In the genomic region with DNA sequence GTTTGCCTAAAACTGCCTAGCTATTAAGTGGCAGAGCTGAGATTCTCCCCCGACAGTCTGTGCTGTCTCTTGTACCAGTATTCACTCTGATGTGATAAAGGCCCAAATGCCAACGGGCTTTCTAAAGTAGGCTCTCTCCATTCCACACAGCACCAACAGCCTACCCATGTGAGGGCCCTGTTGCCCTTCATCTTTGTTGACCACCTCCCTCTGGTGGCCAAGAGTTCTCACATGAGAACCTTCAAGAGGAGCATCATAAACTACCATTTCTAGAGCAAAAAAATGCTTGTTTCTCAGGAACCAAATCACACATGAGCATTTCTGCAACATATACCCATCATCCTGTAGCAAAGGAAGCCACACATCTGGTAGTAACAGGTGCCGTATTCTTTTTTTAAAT, we compare ENCODE assay signal across 14 cellular contexts.
DNase-seq lines count a peak whose midpoint lies in the region; ATAC-seq, FAIRE-seq and TF ChIP-seq lines count a peak whose summit lies in the region.
"Had no signal": no experiment of that assay in that cellular context is flagged by ENCODE, and none has a peak within 500 bp of the region (broad histone marks: within the 10 kb centered on the region; RNA-seq: fewer than 3 reads in every experiment).

No MANE protein-coding gene starts in this region.

- DNase-seq in DMS53 (lab: John Stamatoyannopoulos, UW) (peak; percentile 80), SHP77 (lab: John Stamatoyannopoulos, UW) (peak; percentile 44 to 45), HepG2 (ENCODE audit: low spot score) (peak; percentile 4), activated T-cell treated with anti-CD3 and anti-CD28 coated beads for 4 hours (no peak), HuH-7.5 (ENCODE audit: low spot score) (no peak), T-cell (no peak)
- DNase-seq in stimulated activated CD8-positive, alpha-beta memory T cell treated with anti-CD3 and anti-CD28 coated beads, Interleukin-4, amount 100 ng/mL, for 48 hours: no peak
- DNase-seq: activated naive CD8-positive, alpha-beta T cell treated with anti-CD3 and anti-CD28 coated beads, Interleukin-2, amount 10 ng/mL, durations not matched to agents 7 days and 5 days; COR-L47; foreskin fibroblast had no signal

- no peaks in the 10 kb centered on the region for H3K79me2 ChIP-seq in HepG2 (ENCODE audit: insufficient read depth, low read length)

- no peak for TF ChIP-seq RAD21 in HepG2 (CRISPR knock-in tag; IDR thresholded peaks at IDR 0.05)

- TF ChIP-seq CTCF in HepG2 (CRISPR knock-in tag; IDR thresholded peaks at IDR 0.05): peak; percentile 33

- H3K9me3 ChIP-seq in HepG2 (ENCODE audit: low read length): no peaks in the 10 kb centered on the region; the same call in 1 of the 2 replicates

- no peak overlapping the region for H3K4me3 ChIP-seq in HepG2 (replicated peaks in 1 of 3; ENCODE audit: insufficient read depth in 1 of 3, low read depth in 2 of 3, low read length in 3 of 3)
- H3K4me3 ChIP-seq: coronary artery, lung had no signal

- POLR2A ChIA-PET in HepG2 (lab: Yijun Ruan, JAX): no interaction called here
- POLR2A ChIA-PET in T-cell (lab: Charles Lee): no interaction called here

- H4K20me1 ChIP-seq in HepG2 (ENCODE audit: insufficient read depth, low read length): no peaks in the 10 kb centered on the region

- peaks cover 0 to 3% of the 10 kb centered on the region in 2 experiments; a peak in 1 of 5 replicates for H3K27me3 ChIP-seq in HepG2 (ENCODE audit: control insufficient read depth in 1 of 2, insufficient read depth in 2 of 2, low read length in 2 of 2)

- no peak for TF ChIP-seq POLR2A in HepG2 (IDR thresholded peaks at IDR 0.05; ENCODE audit: insufficient read depth in 1 of 2, low read depth in 2 of 2, low read length in 2 of 2)

- no peaks in the 10 kb centered on the region for H3K4me1 ChIP-seq in HepG2 (ENCODE audit: insufficient read depth, low read length)

- H3K36me3 Mint-ChIP-seq in T-cell: no peaks in the 10 kb centered on the region
- H3K36me3 Mint-ChIP-seq: activated naive CD8-positive, alpha-beta T cell treated with anti-CD3 and anti-CD28 coated beads, Interleukin-2, amount 10 ng/mL, durations not matched to agents 7 days and 5 days had no signal

- in situ Hi-C loops in HepG2 (cut with HindIII; ENCODE audit: extremely low pct_ligation_motif_present, low pct_unique_long_range_greater_than_20kb): no loop called here

- peaks cover 6 to 17% (median 17%) of the 10 kb centered on the region in 3 donors for H3K9me3 Mint-ChIP-seq in T-cell

- CTCF ChIA-PET in HepG2 (lab: Yijun Ruan, JAX; ENCODE audit: low intra/inter-chr PET ratio, low total read pairs): no interaction called here
- CTCF ChIA-PET in T-cell (lab: Charles Lee): no interaction called here

- H3K4me3 Mint-ChIP-seq in T-cell: no peak overlapping the region
- H3K4me3 Mint-ChIP-seq: activated naive CD8-positive, alpha-beta T cell treated with anti-CD3 and anti-CD28 coated beads, Interleukin-2, amount 10 ng/mL, durations not matched to agents 7 days and 5 days; T-helper 1 cell treated with Interleukin-12 subunit alpha and Interleukin-12 subunit beta and Interleukin-4 antibody, amounts not matched to agents 30 μg/mL and 1 μg/mL, for 36 hours had no signal

- no peak overlapping the region for H3K27ac ChIP-seq in HepG2 (ENCODE audit: extremely low read length, insufficient read depth, low read length)
- H3K27ac ChIP-seq: coronary artery had no signal

- intact Hi-C loops in HepG2 (cut with micrococcal nuclease; ENCODE audit: unreplicated experiment): loop anchor here (1.0 kb wide), 1 partner anchor 264 kb away; no protein-coding TSS in a partner anchor

- H2AFZ ChIP-seq in HepG2 (ENCODE audit: low read length): no peak overlapping the region

- BruUV-seq in HepG2 (replicated peaks; lab: Mats Ljungman, UMichigan): no TSS peak

- H3K9ac ChIP-seq in HepG2 (ENCODE audit: insufficient read depth, low read depth, low read length): no peak overlapping the region

- no peaks in the 10 kb centered on the region for H3K4me1 Mint-ChIP-seq in T-cell
- H3K4me1 Mint-ChIP-seq: activated naive CD8-positive, alpha-beta T cell treated with anti-CD3 and anti-CD28 coated beads, Interleukin-2, amount 10 ng/mL, durations not matched to agents 7 days and 5 days had no signal

- peaks cover 10 to 11% of the 10 kb centered on the region in 2 donors for H3K27me3 Mint-ChIP-seq in T-cell
- H3K27me3 Mint-ChIP-seq: activated naive CD8-positive, alpha-beta T cell treated with anti-CD3 and anti-CD28 coated beads, Interleukin-2, amount 10 ng/mL, durations not matched to agents 7 days and 5 days had no signal

- ATAC-seq in HG02884 (IDR thresholded peaks at IDR 0.05; ENCODE audit: unreplicated experiment): peak; percentile 46
- ATAC-seq in HepG2: peak; percentile 75
- no peak for ATAC-seq in T-cell (replicated peaks in 1 of 4)

- no peak overlapping the region for H3K27ac Mint-ChIP-seq in T-cell
- H3K27ac Mint-ChIP-seq: activated naive CD8-positive, alpha-beta T cell treated with anti-CD3 and anti-CD28 coated beads, Interleukin-2, amount 10 ng/mL, durations not matched to agents 7 days and 5 days; T-helper 1 cell treated with Interleukin-12 subunit alpha and Interleukin-12 subunit beta and Interleukin-4 antibody, amounts not matched to agents 30 μg/mL and 1 μg/mL, for 36 hours had no signal

- H3K4me2 ChIP-seq in HepG2 (ENCODE audit: low read depth, low read length): no peak overlapping the region

- no peaks in the 10 kb centered on the region for H3K36me3 ChIP-seq in HepG2 (replicated peaks in 1 of 2; ENCODE audit: control insufficient read depth in 1 of 2, insufficient read depth in 2 of 2, low read length in 2 of 2)

- TF ChIP-seq EP300 in HepG2 (IDR thresholded peaks at IDR 0.05; ENCODE audit: low read depth in 2 of 2, low read length in 2 of 2) (no peak), HepG2 (CRISPR knock-in tag; IDR thresholded peaks at IDR 0.05; ENCODE audit: borderline replicate concordance) (no peak)

- WGBS in HepG2 (ENCODE audit: low lambda C conversion rate): 3% methylated on average over 2 of the region's 3 CpGs

- FAIRE-seq in HepG2 (lab: Jason Lieb, UNC): peak; percentile 28

TF ChIP-seq in HepG2, 621 proteins besides CTCF, POLR2A, EP300 and RAD21:
- TF ChIP-seq STAG1 (CRISPR knock-in tag; IDR thresholded peaks at IDR 0.05) (peak; percentile 24; the same call in 1 of the 2 replicates), ZNF20 (CRISPR knock-in tag; IDR thresholded peaks at IDR 0.05) (no peak)
TF ChIP-seq in HepG2: peak in this region for 1.

Comparison
In these comparisons a context has a peak if more than half of its experiments do, and no peak if none do; other contexts are left out.
1. DNase-seq: peak in DMS53 (single experiment), SHP77 (2 of 2) and HepG2 (single experiment); none in activated T-cell treated with anti-CD3 and anti-CD28 coated beads for 4 hours (single experiment), stimulated activated CD8-positive, alpha-beta memory T cell treated with anti-CD3 and anti-CD28 coated beads, Interleukin-4, amount 100 ng/mL, for 48 hours (single experiment), HuH-7.5 (single experiment) and T-cell (0 of 34).
2. ATAC-seq: peak in HG02884 (single experiment) and HepG2 (single experiment); none in T-cell (0 of 4).